In genomic region chr9:11158063-11158462, GRCh38 we compare ENCODE assay signal across 18 cellular contexts.
"Had no signal": no experiment of that assay in that cellular context is flagged by ENCODE, and none has a peak within 500 bp of the region (broad histone marks: within the 10 kb centered on the region; RNA-seq: fewer than 3 reads in every experiment).

No MANE protein-coding gene starts in this region.

- H3K4me1 ChIP-seq: esophagus muscularis mucosa, gastroesophageal sphincter, stomach, transverse colon had no signal

- H3K9me3 ChIP-seq: thoracic aorta, transverse colon had no signal

- H3K27me3 Mint-ChIP-seq: naive thymus-derived CD8-positive, alpha-beta T cell had no signal

- ATAC-seq: gastroesophageal sphincter; left colon; mucosa of descending colon; naive thymus-derived CD8-positive, alpha-beta T cell; sciatic nerve had no signal

- H3K4me3 ChIP-seq: dorsolateral prefrontal cortex, esophagus muscularis mucosa, gastroesophageal sphincter, mucosa of descending colon, stomach, thoracic aorta, transverse colon had no signal

- H3K36me3 ChIP-seq: esophagus muscularis mucosa, gastroesophageal sphincter, stomach, thoracic aorta, transverse colon had no signal

- H3K27me3 ChIP-seq: dorsolateral prefrontal cortex, esophagus muscularis mucosa, gastroesophageal sphincter, stomach, transverse colon had no signal

- H3K27ac ChIP-seq: dorsolateral prefrontal cortex, epithelial cell of prostate, esophagus muscularis mucosa, gastroesophageal sphincter, stomach, thoracic aorta, transverse colon had no signal

- H3K27ac Mint-ChIP-seq: naive thymus-derived CD8-positive, alpha-beta T cell had no signal

- H3K4me3 Mint-ChIP-seq: naive thymus-derived CD8-positive, alpha-beta T cell had no signal

- DNase-seq: cortex of kidney; dorsolateral prefrontal cortex; effector memory CD4-positive, alpha-beta T cell; glutamatergic neuron; left colon; mammary epithelial cell; naive thymus-derived CD8-positive, alpha-beta T cell; stimulated activated CD4-positive, alpha-beta T cell treated with anti-CD3 and anti-CD28 coated beads, Interleukin-12 subunit alpha, Interleukin-12 subunit beta, amount 100 ng/mL, for 4 hours; stimulated activated naive CD4-positive, alpha-beta T cell; stomach; substantia nigra; transverse colon had no signal

- H3K4me1 Mint-ChIP-seq: naive thymus-derived CD8-positive, alpha-beta T cell had no signal
